8 cellular contexts compared by ENCODE assay signal in the genomic region with DNA sequence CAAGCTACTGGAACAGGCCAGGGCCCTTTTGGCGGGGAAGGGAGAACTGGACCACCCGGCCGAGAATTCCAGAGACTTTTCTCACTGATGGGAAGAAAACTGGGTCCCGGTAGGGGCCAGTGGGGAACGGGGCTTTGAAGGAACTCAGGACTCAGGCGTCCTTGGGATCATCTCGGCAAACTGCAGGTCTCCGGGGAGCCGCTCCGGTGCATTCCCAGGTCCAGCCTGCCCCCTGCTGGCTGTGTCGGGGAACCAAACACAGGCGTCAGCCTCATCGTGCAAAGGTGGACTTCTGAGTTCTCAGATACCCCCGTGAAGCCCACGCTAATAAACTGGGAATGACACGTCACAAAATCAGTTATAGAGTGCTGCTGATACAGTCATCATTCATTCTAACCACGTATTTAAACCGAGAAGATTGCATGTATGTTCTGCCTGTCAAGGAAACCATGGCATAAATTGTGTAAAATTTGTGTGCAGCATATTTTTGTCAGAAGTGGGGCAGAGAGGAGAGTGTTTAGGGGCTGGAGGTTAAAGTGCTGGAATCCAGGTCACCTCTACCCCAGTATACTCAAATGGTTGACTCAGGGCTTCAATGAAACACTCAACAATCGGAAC.
DNase-seq lines count a peak whose midpoint lies in the region; ATAC-seq and TF ChIP-seq lines count a peak whose summit lies in the region.

No MANE protein-coding gene starts in this region.

- no peaks in the 10 kb centered on the region for H3K4me1 ChIP-seq in endodermal cell (ENCODE audit: control insufficient read depth, insufficient read depth, low read length)

- no peaks in the 10 kb centered on the region for H3K9me3 ChIP-seq in endodermal cell (ENCODE audit: control insufficient read depth, low read length)

- no peak overlapping the region for H3K4me3 ChIP-seq in endodermal cell (ENCODE audit: low read length)

- H3K27me3 Mint-ChIP-seq in endodermal cell (ENCODE audit: insufficient read depth) (peaks cover 48% of the 10 kb centered on the region), mesothelial cell of epicardium (ENCODE audit: low read depth) (peaks cover 70% of the 10 kb centered on the region)
- H3K27me3 Mint-ChIP-seq in stimulated activated naive B cell treated with anti-CD40 and anti-IgM and Interleukin-4, amounts not matched to agents 10 μg/mL and 1 μg/mL and 100 μg/mL, for 72 hours, result peaks cover 66 to 67% of the 10 kb centered on the region in 2 donors

- H3K4me1 Mint-ChIP-seq in endodermal cell (peaks cover 3% of the 10 kb centered on the region), mesothelial cell of epicardium (peaks cover 18% of the 10 kb centered on the region)
- H3K4me1 Mint-ChIP-seq in stimulated activated naive B cell treated with anti-CD40 and anti-IgM and Interleukin-4, amounts not matched to agents 10 μg/mL and 1 μg/mL and 100 μg/mL, for 72 hours, result peaks cover 0 to 9% of the 10 kb centered on the region in 2 donors

- DNase-seq in NCI-H2107 treated with DMSO at 0.1 percent for 48 hours (lab: John Stamatoyannopoulos, UW; ENCODE audit: unreplicated experiment) (peak; percentile 16), NCI-H2107 (lab: John Stamatoyannopoulos, UW) (no peak), MV-4-11 (lab: John Stamatoyannopoulos, UW) (peak; percentile 19), endodermal cell (peak; percentile 94), mesothelial cell of epicardium (ENCODE audit: low spot score in 2 of 2, unreplicated experiment in 2 of 2) (peak; percentile 70 to 90)
- DNase-seq in activated CD4-positive, alpha-beta T cell treated with anti-CD3 and anti-CD28 coated beads for 48 hours, result peak; percentile 73
- DNase-seq in stimulated activated naive B cell treated with anti-CD40 and anti-IgM and Interleukin-4, amounts not matched to agents 10 μg/mL and 1 μg/mL and 100 μg/mL, for 72 hours, result peak; percentile 31

- WGBS in endodermal cell (ENCODE audit: insufficient coverage in 1 of 2, insufficient read length in 1 of 2), 2 experiments, result 4 to 11% methylated on average over 11 to 19 of the region's 19 CpGs

- H3K4me3 Mint-ChIP-seq in endodermal cell (no peak overlapping the region), mesothelial cell of epicardium (no peak overlapping the region)
- H3K4me3 Mint-ChIP-seq in stimulated activated naive B cell treated with anti-CD40 and anti-IgM and Interleukin-4, amounts not matched to agents 10 μg/mL and 1 μg/mL and 100 μg/mL, for 72 hours, result no peak overlapping the region

- H3K27ac Mint-ChIP-seq in endodermal cell (no peak overlapping the region), mesothelial cell of epicardium (no peak overlapping the region)
- H3K27ac Mint-ChIP-seq in stimulated activated naive B cell treated with anti-CD40 and anti-IgM and Interleukin-4, amounts not matched to agents 10 μg/mL and 1 μg/mL and 100 μg/mL, for 72 hours, result no peak overlapping the region

- no peaks in the 10 kb centered on the region for H3K36me3 ChIP-seq in endodermal cell (ENCODE audit: control insufficient read depth, insufficient read depth, low read length)

- H3K36me3 Mint-ChIP-seq in endodermal cell (ENCODE audit: low read depth) (no peaks in the 10 kb centered on the region), mesothelial cell of epicardium (no peaks in the 10 kb centered on the region)
- peaks cover 0 to 1% of the 10 kb centered on the region in 2 donors for H3K36me3 Mint-ChIP-seq in stimulated activated naive B cell treated with anti-CD40 and anti-IgM and Interleukin-4, amounts not matched to agents 10 μg/mL and 1 μg/mL and 100 μg/mL, for 72 hours

- no peak overlapping the region for H3K9ac ChIP-seq in endodermal cell (ENCODE audit: extremely low read depth, low read length, poor library complexity, severe bottlenecking)

- H3K27ac ChIP-seq in endodermal cell (ENCODE audit: low read depth, low read length), result no peak overlapping the region

- peaks cover 38% of the 10 kb centered on the region for H3K27me3 ChIP-seq in endodermal cell (ENCODE audit: control insufficient read depth, insufficient read depth, low read length, poor library complexity, severe bottlenecking)

- ATAC-seq in stimulated activated naive B cell treated with anti-CD40 and anti-IgM and Interleukin-4, amounts not matched to agents 10 μg/mL and 1 μg/mL and 100 μg/mL, for 72 hours (replicated peaks), result peak; percentile 69
- no peak for ATAC-seq in GM18511 (IDR thresholded peaks at IDR 0.05; ENCODE audit: unreplicated experiment)

- H3K9me3 Mint-ChIP-seq in endodermal cell (no peaks in the 10 kb centered on the region), mesothelial cell of epicardium (no peaks in the 10 kb centered on the region)
- H3K9me3 Mint-ChIP-seq in stimulated activated naive B cell treated with anti-CD40 and anti-IgM and Interleukin-4, amounts not matched to agents 10 μg/mL and 1 μg/mL and 100 μg/mL, for 72 hours, result no peaks in the 10 kb centered on the region

- TF ChIP-seq CTCF in endodermal cell (conservative IDR thresholded peaks at IDR 0.05) (peak; percentile 98), mesothelial cell of epicardium (IDR thresholded peaks at IDR 0.05; ENCODE audit: unreplicated experiment) (peak; percentile 96)
